Comparison of ENCODE assay signal across 2 cellular contexts in the genomic region with DNA sequence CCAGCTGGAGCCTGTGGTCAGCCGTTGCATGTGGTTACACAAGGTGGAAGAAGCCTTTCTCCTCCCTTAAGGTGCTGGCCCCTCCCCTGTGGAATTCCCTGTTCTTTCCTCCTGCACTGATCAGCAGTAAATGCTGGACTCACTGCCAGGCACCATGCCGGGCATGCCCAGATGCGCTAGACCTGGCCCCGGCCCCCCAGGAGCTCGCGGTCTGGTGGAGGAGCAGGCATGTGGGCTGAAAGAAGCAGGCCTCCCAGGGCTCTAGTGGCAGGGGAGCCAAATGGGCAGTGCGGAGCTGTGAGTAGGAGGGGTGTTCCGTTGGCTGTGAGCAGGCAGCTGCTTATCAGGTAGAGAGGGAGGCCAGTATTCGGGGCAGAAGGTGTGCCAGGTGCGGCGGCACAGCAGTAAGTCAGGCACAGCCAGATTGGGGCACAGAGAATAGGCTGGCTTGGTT.
TF ChIP-seq lines count a peak whose summit lies in the region.

No MANE protein-coding gene starts in this region.

TF ChIP-seq in Ishikawa, 13 proteins besides CTCF, POLR2A, EP300 and RAD21:
- TF ChIP-seq, protein P1, sequence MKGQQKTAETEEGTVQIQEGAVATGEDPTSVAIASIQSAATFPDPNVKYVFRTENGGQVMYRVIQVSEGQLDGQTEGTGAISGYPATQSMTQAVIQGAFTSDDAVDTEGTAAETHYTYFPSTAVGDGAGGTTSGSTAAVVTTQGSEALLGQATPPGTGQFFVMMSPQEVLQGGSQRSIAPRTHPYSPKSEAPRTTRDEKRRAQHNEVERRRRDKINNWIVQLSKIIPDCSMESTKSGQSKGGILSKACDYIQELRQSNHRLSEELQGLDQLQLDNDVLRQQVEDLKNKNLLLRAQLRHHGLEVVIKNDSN (IDR thresholded peaks at IDR 0.05): no peak
- TF ChIP-seq FOXM1 (IDR thresholded peaks at IDR 0.05; ENCODE audit: borderline replicate concordance, low read depth) (no peak), EGR1 (IDR thresholded peaks at IDR 0.05) (no peak), CEBPB (IDR thresholded peaks at IDR 0.05) (no peak), TAF1 (IDR thresholded peaks at IDR 0.05; ENCODE audit: low read depth) (no peak), CREB1 (IDR thresholded peaks at IDR 0.05; ENCODE audit: low read depth) (no peak), YY1 (IDR thresholded peaks at IDR 0.05; ENCODE audit: low read depth) (no peak), TCF12 (IDR thresholded peaks at IDR 0.05; ENCODE audit: low read depth) (peak; percentile 69), TEAD4 (IDR thresholded peaks at IDR 0.05) (peak; percentile 58; the same call in 1 of the 2 replicates), NFIC (IDR thresholded peaks at IDR 0.05) (peak; percentile 73), ZBTB7A (IDR thresholded peaks at IDR 0.05; ENCODE audit: low read depth) (no peak)
- TF ChIP-seq, protein P2, sequence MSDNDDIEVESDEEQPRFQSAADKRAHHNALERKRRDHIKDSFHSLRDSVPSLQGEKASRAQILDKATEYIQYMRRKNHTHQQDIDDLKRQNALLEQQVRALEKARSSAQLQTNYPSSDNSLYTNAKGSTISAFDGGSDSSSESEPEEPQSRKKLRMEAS (IDR thresholded peaks at IDR 0.05): 0 out of 2 replicates have a peak, but pooled peaks have one; percentile 46
- TF ChIP-seq, protein P3, sequence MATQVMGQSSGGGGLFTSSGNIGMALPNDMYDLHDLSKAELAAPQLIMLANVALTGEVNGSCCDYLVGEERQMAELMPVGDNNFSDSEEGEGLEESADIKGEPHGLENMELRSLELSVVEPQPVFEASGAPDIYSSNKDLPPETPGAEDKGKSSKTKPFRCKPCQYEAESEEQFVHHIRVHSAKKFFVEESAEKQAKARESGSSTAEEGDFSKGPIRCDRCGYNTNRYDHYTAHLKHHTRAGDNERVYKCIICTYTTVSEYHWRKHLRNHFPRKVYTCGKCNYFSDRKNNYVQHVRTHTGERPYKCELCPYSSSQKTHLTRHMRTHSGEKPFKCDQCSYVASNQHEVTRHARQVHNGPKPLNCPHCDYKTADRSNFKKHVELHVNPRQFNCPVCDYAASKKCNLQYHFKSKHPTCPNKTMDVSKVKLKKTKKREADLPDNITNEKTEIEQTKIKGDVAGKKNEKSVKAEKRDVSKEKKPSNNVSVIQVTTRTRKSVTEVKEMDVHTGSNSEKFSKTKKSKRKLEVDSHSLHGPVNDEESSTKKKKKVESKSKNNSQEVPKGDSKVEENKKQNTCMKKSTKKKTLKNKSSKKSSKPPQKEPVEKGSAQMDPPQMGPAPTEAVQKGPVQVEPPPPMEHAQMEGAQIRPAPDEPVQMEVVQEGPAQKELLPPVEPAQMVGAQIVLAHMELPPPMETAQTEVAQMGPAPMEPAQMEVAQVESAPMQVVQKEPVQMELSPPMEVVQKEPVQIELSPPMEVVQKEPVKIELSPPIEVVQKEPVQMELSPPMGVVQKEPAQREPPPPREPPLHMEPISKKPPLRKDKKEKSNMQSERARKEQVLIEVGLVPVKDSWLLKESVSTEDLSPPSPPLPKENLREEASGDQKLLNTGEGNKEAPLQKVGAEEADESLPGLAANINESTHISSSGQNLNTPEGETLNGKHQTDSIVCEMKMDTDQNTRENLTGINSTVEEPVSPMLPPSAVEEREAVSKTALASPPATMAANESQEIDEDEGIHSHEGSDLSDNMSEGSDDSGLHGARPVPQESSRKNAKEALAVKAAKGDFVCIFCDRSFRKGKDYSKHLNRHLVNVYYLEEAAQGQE (IDR thresholded peaks at IDR 0.05; ENCODE audit: low read depth): no peak

TF ChIP-seq in HepG2, 621 proteins besides CTCF, POLR2A, EP300 and RAD21:
- TF ChIP-seq AGO2 (optimal IDR thresholded peaks at IDR 0.05; ENCODE audit: low read depth, low read length) (peak; percentile 35), ZGPAT (CRISPR knock-in tag; IDR thresholded peaks at IDR 0.05) (no peak)
